ENCODE assay signal across 9 cellular contexts in genomic region chr9:132994410-132995120, GRCh38. TPM values are rescaled to one million over a fixed set of nuclear protein-coding genes. Genes with fewer than 3 reads are reported as not detected.
A peak's percentile ranks its signal among the peaks of the same experiment; 100 is the strongest.
DNase-seq lines count a peak whose midpoint lies in the region; ATAC-seq, FAIRE-seq and TF ChIP-seq lines count a peak whose summit lies in the region.
"Had no signal": no experiment of that assay in that cellular context is flagged by ENCODE, and none has a peak within 500 bp of the region (broad histone marks: within the 10 kb centered on the region; RNA-seq: fewer than 3 reads in every experiment).

No MANE protein-coding gene starts in this region.

- H3K36me3 ChIP-seq in bronchial epithelial cell (ENCODE audit: control insufficient read depth, insufficient read depth, low read length) = no peaks in the 10 kb centered on the region

- TF ChIP-seq CTCF in bronchial epithelial cell (IDR thresholded peaks at IDR 0.05; ENCODE audit: insufficient read depth, low read length, severe bottlenecking) = no peak

- H3K4me3 ChIP-seq in bronchial epithelial cell (ENCODE audit: low read depth, low read length) = no peak overlapping the region

- ATAC-seq in GM18511 (IDR thresholded peaks at IDR 0.05; ENCODE audit: unreplicated experiment) (peak; percentile 66), HG02938 (IDR thresholded peaks at IDR 0.05; ENCODE audit: unreplicated experiment) (no peak), GM18519 (IDR thresholded peaks at IDR 0.05; ENCODE audit: low FRiP score, unreplicated experiment) (no peak)

- no peak for FAIRE-seq in bronchial epithelial cell (lab: Jason Lieb, UNC)
- FAIRE-seq: endothelial cell of umbilical vein had no signal

- H3K27me3 ChIP-seq in bronchial epithelial cell (ENCODE audit: control insufficient read depth, insufficient read depth, low read length) = peaks cover 4% of the 10 kb centered on the region

- DNase-seq in HT1080 (ENCODE audit: low read depth) (peak; percentile 25), bronchial epithelial cell (ENCODE audit: low read depth) (peak; percentile 92), non-pigmented ciliary epithelial cell (ENCODE audit: low read depth) (peak; percentile 20), SW 1271 (lab: John Stamatoyannopoulos, UW) (no peak), NCI-H187 treated with DMSO at 0.1 percent for 48 hours (lab: John Stamatoyannopoulos, UW) (no peak)

RNA-seq across cellular contexts. Expression of gene GFI1B, which starts 16.1 kb away (rescaled TPM):
- not detected in 2 replicates for total RNA-seq in HT1080 (2014; rRNA removed; shearing (Covaris generic))
- polyA plus RNA-seq in HT1080 (2015; cell fraction: cytosol; rRNA removed) = 0.02 TPM in 1 of 2 replicates, not detected in the other
- polyA plus RNA-seq in HT1080 (2015; cell fraction: nucleus; rRNA removed) = not detected in 2 replicates
- total RNA-seq in bronchial epithelial cell = not detected in 2 replicates
- total RNA-seq: endothelial cell of umbilical vein had no signal

RNA-seq across cellular contexts. Expression of gene GTF3C5, which starts 36.2 kb away (rescaled TPM):
- 90.7 and 91.3 TPM in 2 replicates for total RNA-seq in HT1080 (2014; rRNA removed; shearing (Covaris generic))
- 46.1 and 47.4 TPM in 2 replicates for polyA plus RNA-seq in HT1080 (2015; cell fraction: cytosol; rRNA removed)
- 111 and 112 TPM in 2 replicates for polyA plus RNA-seq in HT1080 (2015; cell fraction: nucleus; rRNA removed)
- 29.7 and 31.4 TPM in 2 replicates for total RNA-seq in bronchial epithelial cell

RNA-seq across cellular contexts. Expression of gene TSC1, which starts 50.1 kb away (rescaled TPM):
- total RNA-seq in HT1080 (2014; rRNA removed; shearing (Covaris generic)) = 16.6 and 18.3 TPM in 2 replicates
- 12.1 and 15.3 TPM in 2 replicates for polyA plus RNA-seq in HT1080 (2015; cell fraction: cytosol; rRNA removed)
- 54.3 and 55.2 TPM in 2 replicates for polyA plus RNA-seq in HT1080 (2015; cell fraction: nucleus; rRNA removed)
- total RNA-seq in bronchial epithelial cell = 20.8 and 22.3 TPM in 2 replicates

Comparison
In these comparisons a context has a peak if more than half of its experiments do, and no peak if none do; other contexts are left out.
1. DNase-seq: peak in HT1080 (single experiment), bronchial epithelial cell (single experiment) and non-pigmented ciliary epithelial cell (single experiment); none in SW 1271 (0 of 2) and NCI-H187 treated with DMSO at 0.1 percent for 48 hours (single experiment).